In genomic region chr1:206801467-206801866, GRCh38 we compare ENCODE assay signal across 1 cellular context.
TF ChIP-seq lines count a peak whose summit lies in the region.

No MANE protein-coding gene starts in this region.

TF ChIP-seq in SK-N-SH treated with all-trans-retinoic acid at 6 μM for 48 hours, 23 proteins besides CTCF, POLR2A, EP300 and RAD21 (continued from another document):
- no peak for TF ChIP-seq TSHZ2 (CRISPR knock-in tag; IDR thresholded peaks at IDR 0.05)
- no peak for TF ChIP-seq PATZ1 (CRISPR knock-in tag; IDR thresholded peaks at IDR 0.05; ENCODE audit: borderline replicate concordance)
- TF ChIP-seq TCF4 (CRISPR knock-in tag; IDR thresholded peaks at IDR 0.05; ENCODE audit: borderline replicate concordance) = no peak
- TF ChIP-seq BACH2 (CRISPR knock-in tag; IDR thresholded peaks at IDR 0.05; ENCODE audit: borderline replicate concordance) = no peak
- TF ChIP-seq OSR1 (CRISPR knock-in tag; IDR thresholded peaks at IDR 0.05) = no peak
- no peak for TF ChIP-seq ZNF70 (CRISPR knock-in tag; IDR thresholded peaks at IDR 0.05)
TF ChIP-seq in SK-N-SH treated with all-trans-retinoic acid at 6 μM for 48 hours: peak in this region for 0.
